In the genomic region with DNA sequence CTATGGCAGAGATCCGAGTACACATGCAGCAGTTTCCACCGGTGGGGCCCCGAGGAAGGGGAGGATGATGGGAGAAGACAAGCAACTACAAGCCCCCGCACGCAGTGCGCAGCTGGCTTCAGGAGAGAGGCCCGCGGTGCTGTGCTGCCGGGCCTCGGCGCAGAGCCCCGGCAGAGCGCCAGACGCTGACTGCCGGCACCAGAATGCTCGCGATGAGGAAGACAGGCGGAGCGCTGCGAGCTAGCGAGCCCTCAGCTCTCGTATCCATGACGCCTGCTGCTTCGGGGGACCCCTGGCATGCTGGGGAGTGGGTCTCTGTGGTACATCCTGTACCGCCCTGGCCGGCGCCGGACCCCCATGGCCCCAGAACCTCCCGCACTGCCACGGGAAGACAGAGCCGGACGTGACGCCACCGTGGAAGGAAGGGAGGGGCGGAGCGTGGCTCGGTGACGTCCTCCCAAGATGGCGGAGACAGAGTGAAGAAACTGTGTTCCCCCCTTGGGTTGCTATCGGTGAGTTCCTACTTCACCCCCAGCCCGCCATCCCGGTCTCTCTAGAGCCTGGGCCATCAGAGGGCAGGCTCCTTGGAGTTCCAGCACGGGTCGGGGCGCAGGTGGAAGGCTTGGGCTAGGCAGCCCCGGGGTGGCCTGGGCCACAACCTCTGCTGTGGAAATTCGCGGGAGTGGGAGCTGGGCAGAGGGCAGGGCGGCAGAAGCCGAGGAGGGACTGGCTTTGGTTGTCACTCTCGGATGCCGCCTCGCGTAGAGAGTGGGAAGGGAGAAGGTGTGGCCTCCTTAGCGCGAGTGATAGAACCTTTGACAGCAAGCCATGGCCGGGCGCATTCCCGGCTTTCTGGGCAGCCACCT, we compare ENCODE assay signal across 1 cellular context.
TF ChIP-seq lines count a peak whose summit lies in the region.

MYNN (plus strand) TSS at position 446 of the 866 bp plus-strand sequence. CDS start 900 bp downstream, outside the sequence.

TF ChIP-seq in HepG2, 621 proteins besides CTCF, POLR2A, EP300 and RAD21 (continued from another document and continues in another):
- TF ChIP-seq MLXIP (CRISPR knock-in tag; IDR thresholded peaks at IDR 0.05; ENCODE audit: borderline replicate concordance), result peak; percentile 73; the same call in 1 of the 2 replicates
- TF ChIP-seq PRPF4 (IDR thresholded peaks at IDR 0.05; ENCODE audit: low read depth, low read length, poor library complexity, severe bottlenecking), result no peak
- TF ChIP-seq DZIP1 (CRISPR knock-in tag; IDR thresholded peaks at IDR 0.05), result 0 out of 2 replicates have a peak, but pooled peaks have one; percentile 17
- TF ChIP-seq ZBTB26 (CRISPR knock-in tag; IDR thresholded peaks at IDR 0.05; ENCODE audit: borderline replicate concordance), result peak; percentile 64; the same call in 1 of the 2 replicates
- TF ChIP-seq GZF1 (CRISPR knock-in tag; IDR thresholded peaks at IDR 0.05), result peak; percentile 76; the same call in 1 of the 2 replicates
- peak; percentile 85 for TF ChIP-seq ZNF317 (CRISPR knock-in tag; IDR thresholded peaks at IDR 0.05)
- TF ChIP-seq, protein P1, sequence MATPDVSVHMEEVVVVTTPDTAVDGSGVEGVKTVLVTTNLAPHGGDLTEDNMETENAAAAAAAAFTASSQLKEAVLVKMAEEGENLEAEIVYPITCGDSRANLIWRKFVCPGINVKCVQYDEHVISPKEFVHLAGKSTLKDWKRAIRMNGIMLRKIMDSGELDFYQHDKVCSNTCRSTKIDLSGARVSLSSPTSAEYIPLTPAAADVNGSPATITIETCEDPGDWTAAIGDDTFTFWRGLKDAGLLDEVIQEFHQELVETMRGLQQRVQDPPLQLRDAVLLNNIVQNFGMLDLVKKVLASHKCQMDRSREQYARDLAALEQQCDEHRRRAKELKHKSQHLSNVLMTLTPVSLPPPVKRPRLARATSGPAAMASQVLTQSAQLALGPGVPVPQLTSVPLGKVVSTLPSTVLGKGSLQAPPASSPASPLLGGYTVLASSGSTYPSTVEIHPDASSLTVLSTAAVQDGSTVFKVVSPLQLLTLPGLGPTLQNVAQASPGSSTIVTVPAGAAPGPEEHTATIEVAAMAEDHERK (CRISPR knock-in tag; IDR thresholded peaks at IDR 0.05; ENCODE audit: low read depth), result no peak
- peak; percentile 63 for TF ChIP-seq CBFB (CRISPR knock-in tag; IDR thresholded peaks at IDR 0.05)
- peak; percentile 82 for TF ChIP-seq ZFP90 (CRISPR knock-in tag; IDR thresholded peaks at IDR 0.05; ENCODE audit: borderline replicate concordance)
- TF ChIP-seq TRIM22 (IDR thresholded peaks at IDR 0.05), result no peak
- TF ChIP-seq ZNF788 (CRISPR knock-in tag; IDR thresholded peaks at IDR 0.05; ENCODE audit: borderline replicate concordance), result peak; percentile 69; the same call in 1 of the 2 replicates
- TF ChIP-seq ZFP1 (CRISPR knock-in tag; IDR thresholded peaks at IDR 0.05), result 0 out of 2 replicates have a peak, but pooled peaks have one; percentile 51
- 0 out of 2 replicates have a peak, but pooled peaks have one; percentile 29 for TF ChIP-seq POLR2AphosphoS2 (IDR thresholded peaks at IDR 0.05; ENCODE audit: low read depth, low read length)
- TF ChIP-seq JDP2 (CRISPR knock-in tag; IDR thresholded peaks at IDR 0.05; ENCODE audit: borderline replicate concordance), result no peak
- peak; percentile 31; the same call in 1 of the 2 replicates for TF ChIP-seq SIX4 (CRISPR knock-in tag; IDR thresholded peaks at IDR 0.05)
- no peak; the same call in 1 of the 2 replicates for TF ChIP-seq NFKBIZ (CRISPR knock-in tag; IDR thresholded peaks at IDR 0.05)
- TF ChIP-seq SMC3 (IDR thresholded peaks at IDR 0.05; ENCODE audit: low read length), result no peak
- TF ChIP-seq SMAD3 (CRISPR knock-in tag; IDR thresholded peaks at IDR 0.05), result no peak
- TF ChIP-seq PCBP1 (IDR thresholded peaks at IDR 0.05; ENCODE audit: borderline replicate concordance, low read depth, low read length), result no peak
- TF ChIP-seq RBFOX2 (IDR thresholded peaks at IDR 0.05; ENCODE audit: low read depth, low read length), result peak; percentile 97
- no peak for TF ChIP-seq ZNF3 (CRISPR knock-in tag; IDR thresholded peaks at IDR 0.05)
- peak; percentile 75 for TF ChIP-seq ZNF232 (CRISPR knock-in tag; IDR thresholded peaks at IDR 0.05; ENCODE audit: borderline replicate concordance)
- TF ChIP-seq, protein P2, sequence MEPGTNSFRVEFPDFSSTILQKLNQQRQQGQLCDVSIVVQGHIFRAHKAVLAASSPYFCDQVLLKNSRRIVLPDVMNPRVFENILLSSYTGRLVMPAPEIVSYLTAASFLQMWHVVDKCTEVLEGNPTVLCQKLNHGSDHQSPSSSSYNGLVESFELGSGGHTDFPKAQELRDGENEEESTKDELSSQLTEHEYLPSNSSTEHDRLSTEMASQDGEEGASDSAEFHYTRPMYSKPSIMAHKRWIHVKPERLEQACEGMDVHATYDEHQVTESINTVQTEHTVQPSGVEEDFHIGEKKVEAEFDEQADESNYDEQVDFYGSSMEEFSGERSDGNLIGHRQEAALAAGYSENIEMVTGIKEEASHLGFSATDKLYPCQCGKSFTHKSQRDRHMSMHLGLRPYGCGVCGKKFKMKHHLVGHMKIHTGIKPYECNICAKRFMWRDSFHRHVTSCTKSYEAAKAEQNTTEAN (CRISPR knock-in tag; conservative IDR thresholded peaks at IDR 0.05), result peak; percentile 77
- no peak for TF ChIP-seq ZNF512 (CRISPR knock-in tag; IDR thresholded peaks at IDR 0.05)
- TF ChIP-seq, protein P3, sequence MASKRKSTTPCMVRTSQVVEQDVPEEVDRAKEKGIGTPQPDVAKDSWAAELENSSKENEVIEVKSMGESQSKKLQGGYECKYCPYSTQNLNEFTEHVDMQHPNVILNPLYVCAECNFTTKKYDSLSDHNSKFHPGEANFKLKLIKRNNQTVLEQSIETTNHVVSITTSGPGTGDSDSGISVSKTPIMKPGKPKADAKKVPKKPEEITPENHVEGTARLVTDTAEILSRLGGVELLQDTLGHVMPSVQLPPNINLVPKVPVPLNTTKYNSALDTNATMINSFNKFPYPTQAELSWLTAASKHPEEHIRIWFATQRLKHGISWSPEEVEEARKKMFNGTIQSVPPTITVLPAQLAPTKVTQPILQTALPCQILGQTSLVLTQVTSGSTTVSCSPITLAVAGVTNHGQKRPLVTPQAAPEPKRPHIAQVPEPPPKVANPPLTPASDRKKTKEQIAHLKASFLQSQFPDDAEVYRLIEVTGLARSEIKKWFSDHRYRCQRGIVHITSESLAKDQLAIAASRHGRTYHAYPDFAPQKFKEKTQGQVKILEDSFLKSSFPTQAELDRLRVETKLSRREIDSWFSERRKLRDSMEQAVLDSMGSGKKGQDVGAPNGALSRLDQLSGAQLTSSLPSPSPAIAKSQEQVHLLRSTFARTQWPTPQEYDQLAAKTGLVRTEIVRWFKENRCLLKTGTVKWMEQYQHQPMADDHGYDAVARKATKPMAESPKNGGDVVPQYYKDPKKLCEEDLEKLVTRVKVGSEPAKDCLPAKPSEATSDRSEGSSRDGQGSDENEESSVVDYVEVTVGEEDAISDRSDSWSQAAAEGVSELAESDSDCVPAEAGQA (IDR thresholded peaks at IDR 0.05; ENCODE audit: low read depth), result peak; percentile 89
- TF ChIP-seq, protein P3 (CRISPR knock-in tag; IDR thresholded peaks at IDR 0.05; ENCODE audit: borderline replicate concordance), result 0 out of 2 replicates have a peak, but pooled peaks have one; percentile 60
- TF ChIP-seq ZNF335 (CRISPR knock-in tag; IDR thresholded peaks at IDR 0.05), result no peak
- no peak for TF ChIP-seq LCORL (IDR thresholded peaks at IDR 0.05)
- peak; percentile 49; the same call in 1 of the 2 replicates for TF ChIP-seq LCORL (CRISPR knock-in tag; IDR thresholded peaks at IDR 0.05)
- no peak for TF ChIP-seq EHMT2 (IDR thresholded peaks at IDR 0.05; ENCODE audit: borderline replicate concordance, low read depth, low read length)
- TF ChIP-seq NR1H2 (CRISPR knock-in tag; IDR thresholded peaks at IDR 0.05; ENCODE audit: borderline replicate concordance, low read depth), result no peak; the same call in 1 of the 2 replicates
- TF ChIP-seq ZSCAN30 (CRISPR knock-in tag; IDR thresholded peaks at IDR 0.05), result no peak
- TF ChIP-seq POGZ (CRISPR knock-in tag; IDR thresholded peaks at IDR 0.05), result peak; percentile 90
- 0 out of 2 replicates have a peak, but pooled peaks have one; percentile 58 for TF ChIP-seq ZNF790 (CRISPR knock-in tag; IDR thresholded peaks at IDR 0.05; ENCODE audit: borderline replicate concordance)
- TF ChIP-seq ZKSCAN1 (IDR thresholded peaks at IDR 0.05; ENCODE audit: low read length), result no peak
- peak; percentile 90 for TF ChIP-seq SRY (CRISPR knock-in tag; IDR thresholded peaks at IDR 0.05)
